Comparison of ENCODE assay signal across 8 cellular contexts in genomic region chr5:100900142-100900795, GRCh38. TPM values are rescaled to one million over a fixed set of nuclear protein-coding genes. Genes with fewer than 3 reads are reported as not detected.
DNase-seq lines count a peak whose midpoint lies in the region.

No MANE protein-coding gene starts in this region.

- DNase-seq in GF-D8 (lab: John Stamatoyannopoulos, UW) (peak; percentile 19), H4 (ENCODE audit: low spot score) (peak; percentile 86), NCI-H2196 treated with DMSO at 0.1 percent for 48 hours (lab: John Stamatoyannopoulos, UW; ENCODE audit: unreplicated experiment) (peak; percentile 68), activated T-cell treated with anti-CD3 and anti-CD28 coated beads for 24 hours (ENCODE audit: low read depth) (peak; percentile 57), foreskin melanocyte (peak; percentile 62), occipital lobe (lab: John Stamatoyannopoulos, UW) (peak; percentile 3), RKO (ENCODE audit: low spot score) (no peak), HuH-7.5 (ENCODE audit: low spot score) (no peak)

RNA-seq across cellular contexts. Expression of gene ST8SIA4, which starts 2.8 kb away (rescaled TPM):
- 28.9 and 29.0 TPM in 2 replicates for total RNA-seq in H4 (2014; rRNA removed; shearing (Covaris generic))
- 47.6 TPM for total RNA-seq in occipital lobe

Comparison
In these comparisons a context has a peak if more than half of its experiments do, and no peak if none do; other contexts are left out.
1. DNase-seq: peak in GF-D8 (single experiment), H4 (single experiment), NCI-H2196 treated with DMSO at 0.1 percent for 48 hours (single experiment), activated T-cell treated with anti-CD3 and anti-CD28 coated beads for 24 hours (single experiment), foreskin melanocyte (single experiment) and occipital lobe (single experiment); none in RKO (single experiment) and HuH-7.5 (single experiment).